Comparison of ENCODE assay signal across 16 cellular contexts in the genomic region with DNA sequence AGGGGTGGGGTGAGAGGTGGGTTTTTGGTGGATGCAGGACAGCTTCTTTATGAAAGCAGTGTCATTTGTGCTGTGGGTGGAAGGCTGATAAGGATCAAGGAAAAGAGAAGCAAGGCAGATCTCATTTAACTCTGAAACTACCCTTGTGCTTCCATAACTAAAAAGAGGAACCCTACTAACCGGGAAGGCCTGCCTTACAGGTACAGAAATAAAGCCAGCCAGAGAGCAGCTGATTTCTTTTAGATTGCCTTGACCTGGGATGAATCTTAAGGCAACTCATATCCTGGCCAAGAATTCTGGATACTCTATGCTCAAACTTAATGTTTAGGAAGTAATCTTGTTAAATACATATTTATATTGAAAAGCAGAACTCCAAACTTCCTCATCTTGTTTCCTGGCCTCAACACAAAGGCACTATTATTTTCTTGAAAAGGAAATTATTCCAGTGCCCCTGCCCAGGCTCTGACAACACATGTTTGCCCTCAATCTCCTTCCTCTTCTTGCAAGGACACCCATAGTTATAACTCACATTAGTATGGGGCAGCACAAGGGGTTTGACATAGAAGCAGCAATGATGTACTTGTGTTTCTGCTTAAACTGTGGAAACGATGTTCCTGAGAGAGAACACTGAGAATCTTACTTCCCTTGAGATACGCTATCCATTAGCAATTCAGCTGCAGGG.
A peak's percentile ranks its signal among the peaks of the same experiment; 100 is the strongest.
DNase-seq lines count a peak whose midpoint lies in the region; ATAC-seq, FAIRE-seq and TF ChIP-seq lines count a peak whose summit lies in the region.
"Had no signal": no experiment of that assay in that cellular context is flagged by ENCODE, and none has a peak within 500 bp of the region (broad histone marks: within the 10 kb centered on the region; RNA-seq: fewer than 3 reads in every experiment).

No MANE protein-coding gene starts in this region.

- WGBS in pancreas, 2 donors = 60 to 64% methylated on average over 3 of the region's 3 CpGs

- DNase-seq in HFFc6 = no peak
- peak; percentile 41 for DNase-seq in SK-MEL-5 (ENCODE audit: low read depth, low spot score)
- DNase-seq in globus pallidus (ENCODE audit: low spot score) = peak; percentile 73
- no peak for DNase-seq in pancreas
- DNase-seq in NCI-H146 (lab: John Stamatoyannopoulos, UW) = no peak
- DNase-seq in DMS 273 treated with DMSO at 0.1 percent for 48 hours (lab: John Stamatoyannopoulos, UW) = no peak
- no peak for DNase-seq in NCI-H1105 treated with DMSO at 0.1 percent for 48 hours (lab: John Stamatoyannopoulos, UW)
- no peak for DNase-seq in NCI-H2029 treated with DMSO at 0.1 percent for 48 hours (lab: John Stamatoyannopoulos, UW)
- DNase-seq: activated gamma-delta T cell; NCI-H446 treated with DMSO at 0.1 percent for 48 hours; small intestine; stimulated activated naive CD4-positive, alpha-beta T cell had no signal

- H3K27me3 ChIP-seq in pancreas = no peaks in the 10 kb centered on the region
- H3K27me3 ChIP-seq: ascending aorta, BLaER1 had no signal

- H3K4me1 Mint-ChIP-seq in HFFc6 (ENCODE audit: low read depth) = peaks cover 40% of the 10 kb centered on the region

- H3K27me3 Mint-ChIP-seq in HFFc6 (ENCODE audit: insufficient read depth) = no peaks in the 10 kb centered on the region

- in situ Hi-C loops in SK-MEL-5 (cut with HindIII; ENCODE audit: low pct_unique_long_range_greater_than_20kb, low sequenced_read_pairs) = no loop called here

- no peak overlapping the region for H3K4me3 Mint-ChIP-seq in HFFc6
- H3K4me3 Mint-ChIP-seq: WTC11 had no signal

- peak overlapping the region in 3 of 4 donors; percentile 19 to 67 (median 30) for H3K27ac ChIP-seq in pancreas
- H3K27ac ChIP-seq: ascending aorta, BLaER1 had no signal

- no peak for TF ChIP-seq CTCF in HFFc6 (IDR thresholded peaks at IDR 0.05)
- TF ChIP-seq CTCF in pancreas (IDR thresholded peaks at IDR 0.05) = no peak

- intact Hi-C loops in pancreas (cut with DNase I) = no loop called here

- no peaks in the 10 kb centered on the region for H3K36me3 Mint-ChIP-seq in HFFc6 (ENCODE audit: low read depth)
- H3K36me3 Mint-ChIP-seq: WTC11 had no signal

- H3K27ac Mint-ChIP-seq in HFFc6 = peak overlapping the region; percentile 40; the same call in 1 of the 2 replicates
- H3K27ac Mint-ChIP-seq: WTC11 had no signal

- no peak for FAIRE-seq in pancreas (lab: Jason Lieb, UNC)
- FAIRE-seq: H54, small intestine had no signal

- H3K9me3 ChIP-seq in pancreas = no peaks in the 10 kb centered on the region
- H3K9me3 ChIP-seq: ascending aorta, BLaER1 had no signal

- no peaks in the 10 kb centered on the region for H3K36me3 ChIP-seq in pancreas
- H3K36me3 ChIP-seq: ascending aorta, BLaER1 had no signal

- H3K4me3 ChIP-seq in pancreas = no peak overlapping the region
- H3K4me3 ChIP-seq: ascending aorta, BLaER1 had no signal

- ATAC-seq in pancreas = peak in 3 of 4 donors; percentile 47 to 77 (median 49)
- ATAC-seq: WTC11 had no signal

- H3K9me3 Mint-ChIP-seq in HFFc6 = no peaks in the 10 kb centered on the region
- H3K9me3 Mint-ChIP-seq: WTC11 had no signal

- H3K4me1 ChIP-seq in pancreas = peaks cover 0 to 50% (median 13%) of the 10 kb centered on the region in 3 donors
- H3K4me1 ChIP-seq: ascending aorta, BLaER1 had no signal

Comparison
In these comparisons a context has a peak if more than half of its experiments do, and no peak if none do; other contexts are left out.
1. DNase-seq: peak in SK-MEL-5 (single experiment) and globus pallidus (single experiment); none in HFFc6 (single experiment), pancreas (0 of 6), NCI-H146 (single experiment), DMS 273 treated with DMSO at 0.1 percent for 48 hours (single experiment), NCI-H1105 treated with DMSO at 0.1 percent for 48 hours (single experiment) and NCI-H2029 treated with DMSO at 0.1 percent for 48 hours (single experiment).